In the genomic region with DNA sequence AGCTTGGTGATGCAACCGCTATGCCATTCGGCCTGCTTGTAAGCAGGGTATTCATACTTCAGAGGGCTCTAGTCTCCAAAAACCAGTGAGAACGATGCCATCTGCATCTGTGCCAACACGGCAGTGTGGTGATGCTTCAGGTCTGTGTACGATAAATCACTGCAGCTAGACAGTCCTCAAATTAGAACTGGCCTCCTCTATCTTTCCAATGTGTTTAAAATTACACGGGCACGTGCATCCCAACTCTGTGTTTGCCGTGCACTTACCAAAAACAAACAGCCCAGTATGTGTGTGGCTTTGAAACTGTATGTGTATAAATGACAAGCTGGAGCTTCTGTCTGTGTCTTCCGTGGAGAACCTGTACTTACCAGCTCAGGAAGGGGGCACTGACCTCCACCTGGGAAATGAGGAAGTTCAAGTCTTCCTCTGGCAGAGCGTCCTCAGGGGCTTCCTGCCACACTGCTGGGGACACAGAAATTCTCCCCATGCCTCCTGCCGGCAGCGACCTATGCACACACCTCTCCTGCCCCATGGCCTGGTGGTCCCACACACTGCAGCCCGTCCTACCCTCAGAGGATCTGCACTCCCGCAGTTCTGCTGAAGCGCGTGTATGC, we compare ENCODE assay signal across 14 cellular contexts. TPM values are rescaled to one million over a fixed set of nuclear protein-coding genes. Genes with fewer than 3 reads are reported as not detected.
DNase-seq lines count a peak whose midpoint lies in the region; ATAC-seq, FAIRE-seq and TF ChIP-seq lines count a peak whose summit lies in the region.
"Had no signal": no experiment of that assay in that cellular context is flagged by ENCODE, and none has a peak within 500 bp of the region (broad histone marks: within the 10 kb centered on the region; RNA-seq: fewer than 3 reads in every experiment).

No MANE protein-coding gene starts in this region.

- H3K4me3 ChIP-seq in endodermal cell (ENCODE audit: low read length) (no peak overlapping the region), testis (no peak overlapping the region)
- H3K4me3 ChIP-seq: esophagus squamous epithelium, ovary had no signal

- no peak overlapping the region for H3K27ac Mint-ChIP-seq in activated CD8-positive, alpha-beta memory T cell treated with anti-CD3 and anti-CD28 coated beads, Interleukin-2, amount 10 ng/mL, durations not matched to agents 7 days and 5 days
- no peak overlapping the region for H3K27ac Mint-ChIP-seq in endodermal cell
- H3K27ac Mint-ChIP-seq in immature natural killer cell: peak overlapping the region in 2 of 6 donors; percentile 49 to 58

- H3K9me3 ChIP-seq in endodermal cell (ENCODE audit: control insufficient read depth, low read length) (no peaks in the 10 kb centered on the region), testis (no peaks in the 10 kb centered on the region)
- H3K9me3 ChIP-seq: esophagus squamous epithelium, ovary had no signal

- H3K36me3 ChIP-seq in endodermal cell (ENCODE audit: control insufficient read depth, insufficient read depth, low read length) (peaks cover 22% of the 10 kb centered on the region), testis (ENCODE audit: low read depth, missing control alignments) (no peaks in the 10 kb centered on the region)
- H3K36me3 ChIP-seq: ovary had no signal

- no peak for TF ChIP-seq POLR2A in testis (IDR thresholded peaks at IDR 0.05)
- no peak for TF ChIP-seq POLR2A in GM12891 (IDR thresholded peaks at IDR 0.05; ENCODE audit: low read depth, low read length)

- no peak overlapping the region for H3K9ac ChIP-seq in endodermal cell (ENCODE audit: extremely low read depth, low read length, poor library complexity, severe bottlenecking)

- intact Hi-C loops in testis (cut with DNase I; ENCODE audit: low total_unique reads): no loop called here

- no peaks in the 10 kb centered on the region for H3K27me3 ChIP-seq in endodermal cell (ENCODE audit: control insufficient read depth, insufficient read depth, low read length, poor library complexity, severe bottlenecking)
- H3K27me3 ChIP-seq in testis: no peaks in the 10 kb centered on the region
- H3K27me3 ChIP-seq: esophagus squamous epithelium, ovary had no signal

- WGBS in endodermal cell (ENCODE audit: insufficient coverage in 1 of 2, insufficient read length in 1 of 2), 2 experiments: 89 to 96% methylated on average over 16 of the region's 16 CpGs
- 71 to 81% methylated on average over 16 of the region's 16 CpGs for WGBS in testis, 2 donors

- ATAC-seq in activated CD8-positive, alpha-beta memory T cell treated with anti-CD3 and anti-CD28 coated beads, Interleukin-2, amount 10 ng/mL, durations not matched to agents 7 days and 5 days: no peak
- ATAC-seq: activated CD8-positive, alpha-beta T cell treated with anti-CD3 and anti-CD28 coated beads for 36 hours had no signal

- in situ Hi-C loops in GM13977 (cut with MboI; ENCODE audit: low pct_unique_long_range_greater_than_20kb, low sequenced_read_pairs, unreplicated experiment): no loop called here

- peak; percentile 36 for DNase-seq in activated CD8-positive, alpha-beta memory T cell treated with anti-CD3 and anti-CD28 coated beads, Interleukin-2, amount 10 ng/mL, durations not matched to agents 7 days and 5 days
- DNase-seq in activated CD8-positive, alpha-beta memory T cell treated with anti-CD3 and anti-CD28 coated beads, Interleukin-2, amount 50 U/mL, for 4 hours: no peak
- peak; percentile 13 for DNase-seq in NCI-H128 (lab: John Stamatoyannopoulos, UW; ENCODE audit: unreplicated experiment)
- peak; percentile 36 for DNase-seq in endodermal cell
- DNase-seq in testis: peak; percentile 8
- DNase-seq in GM12891 (ENCODE audit: insufficient read length, low spot score): no peak
- no peak for DNase-seq in GM13977 (ENCODE audit: low spot score)
- no peak for DNase-seq in immature natural killer cell
- DNase-seq: activated CD8-positive, alpha-beta T cell treated with anti-CD3 and anti-CD28 coated beads for 36 hours; activated naive CD4-positive, alpha-beta T cell treated with anti-CD3 and anti-CD28 coated beads, Interleukin-2, amount 50 U/mL, for 16 hours; esophagus squamous epithelium; GOT3; NCI-H446; ovary had no signal

- H3K9me3 Mint-ChIP-seq in activated CD8-positive, alpha-beta memory T cell treated with anti-CD3 and anti-CD28 coated beads, Interleukin-2, amount 10 ng/mL, durations not matched to agents 7 days and 5 days (ENCODE audit: low read depth): no peaks in the 10 kb centered on the region
- H3K9me3 Mint-ChIP-seq in endodermal cell: peaks cover 2% of the 10 kb centered on the region
- no peaks in the 10 kb centered on the region for H3K9me3 Mint-ChIP-seq in immature natural killer cell
- H3K9me3 Mint-ChIP-seq: activated CD8-positive, alpha-beta T cell treated with anti-CD3 and anti-CD28 coated beads for 36 hours had no signal

- no peak for TF ChIP-seq CTCF in endodermal cell (conservative IDR thresholded peaks at IDR 0.05)
- no peak for TF ChIP-seq CTCF in testis (IDR thresholded peaks at IDR 0.05)
- TF ChIP-seq CTCF in GM13977 (IDR thresholded peaks at IDR 0.05; ENCODE audit: extremely low read depth, insufficient read depth, missing control alignments): no peak

- FAIRE-seq in GM12891 (lab: Jason Lieb, UNC): no peak

- no peak overlapping the region for H3K27ac ChIP-seq in endodermal cell (ENCODE audit: low read depth, low read length)
- no peak overlapping the region for H3K27ac ChIP-seq in testis
- H3K27ac ChIP-seq: esophagus squamous epithelium, ovary had no signal

- H3K27me3 Mint-ChIP-seq in activated CD8-positive, alpha-beta memory T cell treated with anti-CD3 and anti-CD28 coated beads, Interleukin-2, amount 10 ng/mL, durations not matched to agents 7 days and 5 days: no peaks in the 10 kb centered on the region
- no peaks in the 10 kb centered on the region for H3K27me3 Mint-ChIP-seq in endodermal cell (ENCODE audit: insufficient read depth)
- peaks cover 2 to 6% (median 2%) of the 10 kb centered on the region in 3 donors for H3K27me3 Mint-ChIP-seq in immature natural killer cell (ENCODE audit: low read depth in 3 of 3)
- H3K27me3 Mint-ChIP-seq: activated CD8-positive, alpha-beta T cell treated with anti-CD3 and anti-CD28 coated beads for 36 hours had no signal

- peaks cover 25% of the 10 kb centered on the region for H3K36me3 Mint-ChIP-seq in activated CD8-positive, alpha-beta memory T cell treated with anti-CD3 and anti-CD28 coated beads, Interleukin-2, amount 10 ng/mL, durations not matched to agents 7 days and 5 days
- peaks cover 22% of the 10 kb centered on the region for H3K36me3 Mint-ChIP-seq in endodermal cell (ENCODE audit: low read depth)
- peaks cover 19 to 36% (median 29%) of the 10 kb centered on the region in 3 donors for H3K36me3 Mint-ChIP-seq in immature natural killer cell

- H3K4me1 ChIP-seq in endodermal cell (ENCODE audit: control insufficient read depth, insufficient read depth, low read length): no peaks in the 10 kb centered on the region
- H3K4me1 ChIP-seq in testis: no peaks in the 10 kb centered on the region
- H3K4me1 ChIP-seq: esophagus squamous epithelium had no signal

- CTCF ChIA-PET in activated CD8-positive, alpha-beta memory T cell treated with anti-CD3 and anti-CD28 coated beads, Interleukin-2, amount 10 ng/mL, durations not matched to agents 7 days and 5 days (lab: Charles Lee): no interaction called here

- peaks cover 3% of the 10 kb centered on the region for H3K4me1 Mint-ChIP-seq in activated CD8-positive, alpha-beta memory T cell treated with anti-CD3 and anti-CD28 coated beads, Interleukin-2, amount 10 ng/mL, durations not matched to agents 7 days and 5 days
- H3K4me1 Mint-ChIP-seq in endodermal cell (no peaks in the 10 kb centered on the region), immature natural killer cell (no peaks in the 10 kb centered on the region)

- H3K4me3 Mint-ChIP-seq in activated CD8-positive, alpha-beta memory T cell treated with anti-CD3 and anti-CD28 coated beads, Interleukin-2, amount 10 ng/mL, durations not matched to agents 7 days and 5 days: no peak overlapping the region
- no peak overlapping the region for H3K4me3 Mint-ChIP-seq in endodermal cell
- no peak overlapping the region for H3K4me3 Mint-ChIP-seq in immature natural killer cell
- H3K4me3 Mint-ChIP-seq: activated CD8-positive, alpha-beta T cell treated with anti-CD3 and anti-CD28 coated beads for 36 hours had no signal

TF ChIP-seq in GM12891, 5 proteins besides CTCF, POLR2A, EP300 and RAD21:
- TF ChIP-seq POLR2AphosphoS5 (IDR thresholded peaks at IDR 0.05; ENCODE audit: low read depth, low read length) (no peak), PAX5 (IDR thresholded peaks at IDR 0.05; ENCODE audit: insufficient read depth, low read length, severe bottlenecking) (no peak), TAF1 (IDR thresholded peaks at IDR 0.05; ENCODE audit: low read depth, low read length) (no peak), SPI1 (IDR thresholded peaks at IDR 0.05; ENCODE audit: low read depth, low read length) (no peak), POU2F2 (IDR thresholded peaks at IDR 0.05; ENCODE audit: low read depth, low read length) (no peak)
TF ChIP-seq in GM12891: peak in this region for 0.

RNA-seq across cellular contexts. Expression of a gene that starts 12.3 kb away (rescaled TPM):
- 10 to 100 TPM; 41.2 to 48.4 TPM for total RNA-seq in activated CD8-positive, alpha-beta memory T cell treated with anti-CD3 and anti-CD28 coated beads, Interleukin-2, amount 10 ng/mL, durations not matched to agents 7 days and 5 days
- total RNA-seq in endodermal cell (10 to 100 TPM; 22.1 to 28.6 TPM), testis (10 to 100 TPM; 43.8 to 47.9 TPM)
- polyA plus RNA-seq in endodermal cell (2013, experiment 1 of 2): 32.9 TPM
- 28.4 TPM for polyA plus RNA-seq in endodermal cell (2013, experiment 2 of 2)
- polyA plus RNA-seq in testis (ENCODE audit: insufficient read depth, low read depth, low replicate concordance) (43.6 TPM), immature natural killer cell (100 to 1,000 TPM; 115 to 161 (median 116) TPM)
- polyA plus RNA-seq in GM12891 (2012; ENCODE audit: low read depth, missing spikeins): 57.6 TPM

Comparison
In these comparisons a context has a peak if more than half of its experiments do, and no peak if none do; other contexts are left out.
1. DNase-seq: peak in activated CD8-positive, alpha-beta memory T cell treated with anti-CD3 and anti-CD28 coated beads, Interleukin-2, amount 10 ng/mL, durations not matched to agents 7 days and 5 days (single experiment), NCI-H128 (single experiment), endodermal cell (single experiment) and testis (single experiment); none in activated CD8-positive, alpha-beta memory T cell treated with anti-CD3 and anti-CD28 coated beads, Interleukin-2, amount 50 U/mL, for 4 hours (single experiment), GM12891 (single experiment), GM13977 (single experiment) and immature natural killer cell (0 of 3).